ENCODE assay signal across 11 cellular contexts in the genomic region with DNA sequence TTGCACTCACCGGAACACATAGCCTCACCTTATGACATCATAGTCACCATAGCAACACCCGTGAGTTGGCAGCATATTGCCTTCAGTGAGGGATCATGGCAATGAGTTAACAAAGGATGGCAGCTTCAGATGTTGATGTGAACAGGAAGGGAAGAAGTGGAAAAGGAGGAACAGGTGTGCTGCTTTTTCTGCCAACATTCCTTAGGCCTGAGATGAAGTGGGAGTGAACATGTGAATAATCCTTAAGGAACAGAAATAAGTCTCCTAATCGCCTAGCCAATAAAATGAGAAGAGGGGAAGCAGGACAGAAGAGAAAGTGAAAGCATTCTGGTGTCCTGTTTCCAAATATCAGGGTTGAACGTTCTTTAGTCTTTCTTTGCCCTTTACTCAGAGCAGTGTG.
DNase-seq lines count a peak whose midpoint lies in the region; ATAC-seq and TF ChIP-seq lines count a peak whose summit lies in the region.
"Had no signal": no experiment of that assay in that cellular context is flagged by ENCODE, and none has a peak within 500 bp of the region (broad histone marks: within the 10 kb centered on the region; RNA-seq: fewer than 3 reads in every experiment).

No MANE protein-coding gene starts in this region.

- in situ Hi-C loops in KBM-7 (cut with MboI; ENCODE audit: low pct_unique_long_range_greater_than_20kb, low sequenced_read_pairs), result no loop called here

- H3K36me3 ChIP-seq in lower lobe of right lung (no peaks in the 10 kb centered on the region), neural progenitor cell (no peaks in the 10 kb centered on the region)

- no peaks in the 10 kb centered on the region for H3F3A ChIP-seq in neural progenitor cell (ENCODE audit: low read depth)

- H3K9me3 Mint-ChIP-seq in brain, result peaks cover 0 to 10% (median 0%) of the 10 kb centered on the region in 5 experiments
- no peaks in the 10 kb centered on the region for H3K9me3 Mint-ChIP-seq in neural progenitor cell
- H3K9me3 Mint-ChIP-seq in HFFc6, result peaks cover 14% of the 10 kb centered on the region

- H3K27ac ChIP-seq in lower lobe of right lung, result no peak overlapping the region
- H3K27ac ChIP-seq in neural progenitor cell, result no peak overlapping the region
- H3K27ac ChIP-seq: body of pancreas had no signal

- intact Hi-C loops in lower lobe of right lung (cut with DNase I), result no loop called here

- H3K4me1 ChIP-seq in lower lobe of right lung (peaks cover 7% of the 10 kb centered on the region), neural progenitor cell (peaks cover 13% of the 10 kb centered on the region)
- H3K4me1 ChIP-seq: body of pancreas had no signal

- H4K20me1 ChIP-seq in neural progenitor cell (ENCODE audit: low read depth), result no peaks in the 10 kb centered on the region

- H3K27me3 ChIP-seq in lower lobe of right lung (ENCODE audit: low read depth), result no peaks in the 10 kb centered on the region
- no peaks in the 10 kb centered on the region for H3K27me3 ChIP-seq in neural progenitor cell
- H3K27me3 ChIP-seq: body of pancreas had no signal

- ATAC-seq in lower lobe of right lung, result peak; percentile 67 to 78
- ATAC-seq: body of pancreas had no signal

- H3K4me2 ChIP-seq in neural progenitor cell, result no peak overlapping the region

- H3K9ac ChIP-seq in neural progenitor cell, result no peak overlapping the region

- H3K4me3 ChIP-seq in lower lobe of right lung (no peak overlapping the region), neural progenitor cell (no peak overlapping the region)
- H3K4me3 ChIP-seq: body of pancreas had no signal

- DNase-seq in COLO668 (lab: John Stamatoyannopoulos, UW; ENCODE audit: unreplicated experiment) (peak; percentile 9), NCI-H2029 (lab: John Stamatoyannopoulos, UW) (peak; percentile 80), lower lobe of right lung (no peak), neural progenitor cell (ENCODE audit: low spot score) (no peak), HFFc6 (no peak), KBM-7 (no peak)
- no peak for DNase-seq in activated CD4-positive, alpha-beta T cell treated with anti-CD3 and anti-CD28 coated beads for 4 hours
- DNase-seq: activated CD8-positive, alpha-beta memory T cell treated with anti-CD3 and anti-CD28 coated beads, Interleukin-2, amount 50 U/mL, for 4 hours; body of pancreas had no signal

- H3K9me3 ChIP-seq in lower lobe of right lung (no peaks in the 10 kb centered on the region), neural progenitor cell (ENCODE audit: low read depth) (no peaks in the 10 kb centered on the region)
- H3K9me3 ChIP-seq: body of pancreas had no signal

- no peak overlapping the region for H2AFZ ChIP-seq in neural progenitor cell (replicated peaks)

- H3K36me3 Mint-ChIP-seq in brain (no peaks in the 10 kb centered on the region), neural progenitor cell (no peaks in the 10 kb centered on the region), HFFc6 (ENCODE audit: low read depth) (no peaks in the 10 kb centered on the region)

- H3K79me2 ChIP-seq in neural progenitor cell (ENCODE audit: low read depth), result no peaks in the 10 kb centered on the region

- H3K4me1 Mint-ChIP-seq in brain (peaks cover 35% of the 10 kb centered on the region), neural progenitor cell (peaks cover 30% of the 10 kb centered on the region), HFFc6 (ENCODE audit: low read depth) (peaks cover 27% of the 10 kb centered on the region)

- peak overlapping the region; percentile 4 to 93 (median 48) for H3K27ac Mint-ChIP-seq in brain
- no peak overlapping the region for H3K27ac Mint-ChIP-seq in neural progenitor cell
- H3K27ac Mint-ChIP-seq in HFFc6, result no peak overlapping the region
- H3K27ac Mint-ChIP-seq: T-helper 1 cell treated with Interleukin-12 subunit alpha and Interleukin-12 subunit beta and Interleukin-4 antibody, amounts not matched to agents 30 μg/mL and 1 μg/mL, for 36 hours had no signal

- H3K4me3 Mint-ChIP-seq in brain, result peak overlapping the region in 3 of 5 experiments; percentile 9 to 55 (median 30)
- no peak overlapping the region for H3K4me3 Mint-ChIP-seq in neural progenitor cell
- no peak overlapping the region; the same call in 1 of the 2 replicates for H3K4me3 Mint-ChIP-seq in HFFc6
- H3K4me3 Mint-ChIP-seq: T-helper 1 cell treated with Interleukin-12 subunit alpha and Interleukin-12 subunit beta and Interleukin-4 antibody, amounts not matched to agents 30 μg/mL and 1 μg/mL, for 36 hours had no signal

- no peak for TF ChIP-seq CTCF in brain (conservative IDR thresholded peaks at IDR 0.05)
- TF ChIP-seq CTCF in lower lobe of right lung (IDR thresholded peaks at IDR 0.05), result no peak
- TF ChIP-seq CTCF in neural progenitor cell (IDR thresholded peaks at IDR 0.05), result no peak
- no peak for TF ChIP-seq CTCF in HFFc6 (IDR thresholded peaks at IDR 0.05)

- H3K27me3 Mint-ChIP-seq in brain (no peaks in the 10 kb centered on the region), neural progenitor cell (ENCODE audit: insufficient read depth, low read depth) (no peaks in the 10 kb centered on the region), HFFc6 (ENCODE audit: insufficient read depth) (no peaks in the 10 kb centered on the region)

Comparison
In these comparisons a context has a peak if more than half of its experiments do, and no peak if none do; other contexts are left out.
1. DNase-seq: peak in COLO668 (single experiment) and NCI-H2029 (single experiment); none in lower lobe of right lung (single experiment), neural progenitor cell (single experiment), HFFc6 (single experiment), KBM-7 (single experiment) and activated CD4-positive, alpha-beta T cell treated with anti-CD3 and anti-CD28 coated beads for 4 hours (0 of 2).
2. H3K27ac Mint-ChIP-seq: peak in brain (5 of 5); none in neural progenitor cell (single experiment) and HFFc6 (single experiment).
3. H3K4me3 Mint-ChIP-seq: peak in brain (3 of 5); none in neural progenitor cell (single experiment) and HFFc6 (single experiment).